In the genomic region with DNA sequence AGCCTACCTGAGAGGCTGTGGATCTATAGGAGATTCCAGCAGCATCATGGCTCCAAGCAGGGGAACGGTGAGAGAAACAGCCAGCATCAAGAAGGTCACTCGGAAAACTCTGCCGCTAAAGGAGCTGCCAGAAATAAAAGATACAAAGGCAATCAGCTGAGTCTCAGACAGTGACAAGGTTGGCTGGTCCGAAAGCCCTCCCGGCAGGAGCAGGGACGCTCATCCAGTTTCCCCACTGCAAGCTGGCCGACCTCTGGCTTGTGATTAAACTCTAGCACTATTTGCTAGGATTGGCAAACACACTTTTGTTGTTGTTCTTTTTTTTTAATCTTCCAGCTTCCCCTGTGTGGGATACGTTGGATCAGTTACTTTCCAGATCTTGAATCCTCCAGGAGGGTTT, we compare ENCODE assay signal across 30 cellular contexts. TPM values are rescaled to one million over a fixed set of nuclear protein-coding genes. Genes with fewer than 3 reads are reported as not detected.
DNase-seq lines count a peak whose midpoint lies in the region; ATAC-seq and TF ChIP-seq lines count a peak whose summit lies in the region.
"Had no signal": no experiment of that assay in that cellular context is flagged by ENCODE, and none has a peak within 500 bp of the region (broad histone marks: within the 10 kb centered on the region; RNA-seq: fewer than 3 reads in every experiment).

No MANE protein-coding gene starts in this region.

- H3K27ac ChIP-seq in spleen (peak overlapping the region in 6 of 8 donors; percentile 40 to 97 (median 70)), gastroesophageal sphincter (no peak overlapping the region)
- H3K27ac ChIP-seq: adrenal gland, SK-N-MC, uterus had no signal

- no peak overlapping the region for H3K4me3 ChIP-seq in Loucy (ENCODE audit: low read length, poor library complexity, severe bottlenecking)
- no peak overlapping the region for H3K4me3 ChIP-seq in spleen
- no peak overlapping the region for H3K4me3 ChIP-seq in gastroesophageal sphincter
- H3K4me3 ChIP-seq: adrenal gland, K562, SK-N-MC, uterus had no signal

- peak overlapping the region; percentile 87 for H3K4me2 ChIP-seq in Loucy (ENCODE audit: low read depth, low read length, poor library complexity, severe bottlenecking)

- H3K36me3 ChIP-seq in Loucy (ENCODE audit: insufficient read depth, low read length) = peaks cover 40% of the 10 kb centered on the region; the same call in 1 of the 2 replicates
- H3K36me3 ChIP-seq in spleen = peaks cover 0 to 61% (median 17%) of the 10 kb centered on the region in 6 donors
- peaks cover 0 to 49% of the 10 kb centered on the region in 2 donors for H3K36me3 ChIP-seq in gastroesophageal sphincter
- H3K36me3 ChIP-seq: uterus had no signal

- no peak for TF ChIP-seq CTCF in Loucy (conservative IDR thresholded peaks at IDR 0.05; ENCODE audit: low read length)
- TF ChIP-seq CTCF in spleen (IDR thresholded peaks at IDR 0.05 in 8 of 11, conservative IDR thresholded peaks at IDR 0.05 in 3 of 11) = no peak
- no peak for TF ChIP-seq CTCF in gastroesophageal sphincter (IDR thresholded peaks at IDR 0.05)

- intact Hi-C loops in spleen (cut with DNase I; ENCODE audit: low total_unique reads) = no loop called here

- no peaks in the 10 kb centered on the region for H3K27me3 Mint-ChIP-seq in effector memory CD8-positive, alpha-beta T cell
- H3K27me3 Mint-ChIP-seq: brain had no signal

- peaks cover 84 to 96% of the 10 kb centered on the region in 2 donors for H3K4me1 Mint-ChIP-seq in effector memory CD8-positive, alpha-beta T cell (ENCODE audit: low read depth in 2 of 2)

- peaks cover 85% of the 10 kb centered on the region for H3K79me2 ChIP-seq in Loucy (ENCODE audit: insufficient read depth, low read length)

- H3K36me3 Mint-ChIP-seq in effector memory CD8-positive, alpha-beta T cell (ENCODE audit: insufficient read depth) = peaks cover 62% of the 10 kb centered on the region

- H3K27ac Mint-ChIP-seq in effector memory CD8-positive, alpha-beta T cell = peak overlapping the region; percentile 71 to 81
- H3K27ac Mint-ChIP-seq: T-helper 1 cell treated with Interleukin-12 subunit alpha and Interleukin-12 subunit beta and Interleukin-4 antibody, amounts not matched to agents 30 μg/mL and 1 μg/mL, for 36 hours had no signal

- H4K20me1 ChIP-seq in Loucy (ENCODE audit: insufficient read depth, low read length, poor library complexity, severe bottlenecking) = peaks cover 25% of the 10 kb centered on the region

- TF ChIP-seq POLR2A in spleen (IDR thresholded peaks at IDR 0.05) (no peak), gastroesophageal sphincter (IDR thresholded peaks at IDR 0.05) (no peak)

- H3K4me3 Mint-ChIP-seq in effector memory CD8-positive, alpha-beta T cell = no peak overlapping the region
- H3K4me3 Mint-ChIP-seq: brain; T-helper 1 cell treated with Interleukin-12 subunit alpha and Interleukin-12 subunit beta and Interleukin-4 antibody, amounts not matched to agents 30 μg/mL and 1 μg/mL, for 36 hours had no signal

- H3K27me3 ChIP-seq in Loucy (ENCODE audit: insufficient read depth, low read length, poor library complexity, severe bottlenecking) (no peaks in the 10 kb centered on the region), spleen (replicated peaks in 1 of 7) (no peaks in the 10 kb centered on the region), gastroesophageal sphincter (no peaks in the 10 kb centered on the region)
- H3K27me3 ChIP-seq: adrenal gland, uterus had no signal

- H3K9ac ChIP-seq in Loucy (ENCODE audit: low read depth, low read length, poor library complexity, severe bottlenecking) = no peak overlapping the region

- no peak overlapping the region for H2AFZ ChIP-seq in Loucy (ENCODE audit: low read length)

- H3K9me2 ChIP-seq in Loucy (replicated peaks; ENCODE audit: low read depth, low read length) = no peaks in the 10 kb centered on the region

- H3K9me3 ChIP-seq in Loucy (ENCODE audit: insufficient read depth, low read depth, low read length) = no peaks in the 10 kb centered on the region
- no peaks in the 10 kb centered on the region for H3K9me3 ChIP-seq in spleen
- no peaks in the 10 kb centered on the region for H3K9me3 ChIP-seq in gastroesophageal sphincter
- H3K9me3 ChIP-seq: adrenal gland, uterus had no signal

- TF ChIP-seq EP300 in gastroesophageal sphincter (IDR thresholded peaks at IDR 0.05) = no peak

- peaks cover 0 to 2% of the 10 kb centered on the region in 2 donors for H3K9me3 Mint-ChIP-seq in effector memory CD8-positive, alpha-beta T cell

- no peak for ATAC-seq in effector memory CD8-positive, alpha-beta T cell (replicated peaks)
- no peak for ATAC-seq in gastroesophageal sphincter
- ATAC-seq in GM19324 (IDR thresholded peaks at IDR 0.05; ENCODE audit: low FRiP score, unreplicated experiment) = no peak
- ATAC-seq: K562 had no signal

- H3K4me1 ChIP-seq in Loucy (ENCODE audit: insufficient read depth, low read length, poor library complexity, severe bottlenecking) = peaks cover 62% of the 10 kb centered on the region
- peaks cover 0 to 100% (median 45%) of the 10 kb centered on the region in 6 donors for H3K4me1 ChIP-seq in spleen
- H3K4me1 ChIP-seq in gastroesophageal sphincter = peaks cover 0 to 26% (median 0%) of the 10 kb centered on the region in 3 donors
- H3K4me1 ChIP-seq: uterus had no signal

- 90 to 96% (median 91%) methylated on average over 8 of the region's 8 CpGs for WGBS in spleen, 5 donors
- 89 to 100% methylated on average over 5 to 7 of the region's 8 CpGs for WGBS in gastroesophageal sphincter (ENCODE audit: low coverage in 1 of 2), 2 donors

- DNase-seq in effector memory CD8-positive, alpha-beta T cell = no peak
- peak; percentile 49 for DNase-seq in left kidney (ENCODE audit: low read depth, low spot score)
- DNase-seq in spleen = peak; percentile 34
- no peak for DNase-seq in hepatic stellate cell (ENCODE audit: low spot score)
- no peak for DNase-seq in Ammon's horn (ENCODE audit: low spot score)
- DNase-seq: activated CD4-positive, CD25-positive, alpha-beta regulatory T cell treated with anti-CD3 and anti-CD28 coated beads, Interleukin-2, amount 50 U/mL, for 72 hours; C1 segment of cervical spinal cord; Calu3; DND-41; effector memory CD4-positive, alpha-beta T cell; HCEC 1CT; left cardiac atrium; NCI-H82; RPMI8226; stimulated activated CD4-positive, alpha-beta T cell treated with anti-CD3 and anti-CD28 coated beads, Interleukin-2, amount 100 ng/mL, for 48 hours; uterus had no signal

- no peaks in the 10 kb centered on the region for H3F3A ChIP-seq in Loucy (ENCODE audit: low read depth)

RNA-seq across cellular contexts. Expression of a gene that starts 8.7 kb away (rescaled TPM):
- total RNA-seq in spleen = 100 to 1,000 TPM in 1 of 7 donors, 10 to 100 TPM in 6; 57.9 to 104 (median 78.8) TPM
- 10 to 100 TPM; 26.5 to 36.0 (median 31.5) TPM for polyA plus RNA-seq in spleen
- 10 to 100 TPM; 24.3 to 46.8 (median 35.9) TPM for total RNA-seq in gastroesophageal sphincter

RNA-seq across cellular contexts. Expression of a gene that starts 34.8 kb away (rescaled TPM):
- total RNA-seq in spleen = 100 to 1,000 TPM in 3 of 7 donors, 10 to 100 TPM in 4; 51.4 to 298 (median 95.5) TPM
- 10 to 100 TPM; 23.1 to 51.6 (median 37.2) TPM for polyA plus RNA-seq in spleen
- total RNA-seq in gastroesophageal sphincter = 1 to 10 TPM in 1 of 4 donors, under 1 TPM in 1, not detected in 2; 0.37 to 4.0 TPM
- total RNA-seq: Calu3, fibroblast of villous mesenchyme, HT-29, K562, MCF 10A, osteoblast, renal cortical epithelial cell had no signal
- polyA plus RNA-seq: AG04450, K562 had no signal

Comparison
In these comparisons a context has a peak if more than half of its experiments do, and no peak if none do; other contexts are left out.
1. DNase-seq: peak in left kidney (single experiment) and spleen (single experiment); none in effector memory CD8-positive, alpha-beta T cell (0 of 3), hepatic stellate cell (single experiment) and Ammon's horn (single experiment).
2. H3K27ac ChIP-seq: peak in spleen (6 of 8); none in gastroesophageal sphincter (0 of 4).
3. RNA of a gene that starts 34.8 kb away (total RNA-seq): 51.4 to 298 TPM in spleen; 0.37 to 4.0 TPM in gastroesophageal sphincter; every median in the first group is over 10 times any median in the second.